Comparison of ENCODE assay signal across 9 cellular contexts in genomic region chr9:116646661-116647514, GRCh38. TPM values are rescaled to one million over a fixed set of nuclear protein-coding genes. Genes with fewer than 3 reads are reported as not detected.
DNase-seq lines count a peak whose midpoint lies in the region; ATAC-seq, FAIRE-seq and TF ChIP-seq lines count a peak whose summit lies in the region.
"Had no signal": no experiment of that assay in that cellular context is flagged by ENCODE, and none has a peak within 500 bp of the region (broad histone marks: within the 10 kb centered on the region; RNA-seq: fewer than 3 reads in every experiment).

No MANE protein-coding gene starts in this region.

- H3K27ac ChIP-seq in endothelial cell of umbilical vein (ENCODE audit: insufficient read depth, low read depth, low read length): no peak overlapping the region

- CTCF ChIA-PET in endothelial cell of umbilical vein (lab: Charles Lee): interaction anchor here (0.8 to 1.4 kb wide), 3 partner anchors 1054 to 1058 kb away, joined by 3 to 9 read pairs (median 5); no protein-coding TSS in a partner anchor

- H3K4me1 ChIP-seq in NT2/D1 (ENCODE audit: insufficient read depth, insufficient read length): no peaks in the 10 kb centered on the region
- H3K4me1 ChIP-seq in endothelial cell of umbilical vein (ENCODE audit: control insufficient read depth, extremely low read depth, insufficient read depth, low read length): no peaks in the 10 kb centered on the region

- H3K9ac ChIP-seq in NT2/D1 (ENCODE audit: insufficient read length, low read depth) (no peak overlapping the region), endothelial cell of umbilical vein (replicated peaks; ENCODE audit: extremely low read depth, insufficient read depth, low read length) (no peak overlapping the region)

- H3K36me3 Mint-ChIP-seq in nephron progenitor cell (ENCODE audit: low read depth): peaks cover 7% of the 10 kb centered on the region

- H4K20me1 ChIP-seq in endothelial cell of umbilical vein (replicated peaks; ENCODE audit: control insufficient read depth, extremely low read depth, insufficient read depth, low read length): no peaks in the 10 kb centered on the region

- H3K27ac Mint-ChIP-seq in nephron progenitor cell: no peak overlapping the region
- H3K27ac Mint-ChIP-seq: memory B cell had no signal

- dilution Hi-C loops in endothelial cell of umbilical vein (cut with MboI; ENCODE audit: extremely low pct_ligation_motif_present, low sequenced_read_pairs): no loop called here

- H3K4me3 ChIP-seq in NT2/D1 (ENCODE audit: insufficient read length, low read depth) (no peak overlapping the region), endothelial cell of umbilical vein (replicated peaks in 1 of 3; ENCODE audit: insufficient read depth in 1 of 3, low read depth in 1 of 3, low read length in 3 of 3) (no peak overlapping the region)

- peak in 1 of 2 donors; percentile 32 for TF ChIP-seq CTCF in endothelial cell of umbilical vein (IDR thresholded peaks at IDR 0.05; ENCODE audit: extremely low read depth in 1 of 2, insufficient read depth in 1 of 2, low read depth in 1 of 2, low read length in 2 of 2)
- TF ChIP-seq CTCF in nephron progenitor cell (IDR thresholded peaks at IDR 0.05): peak; percentile 55

- TF ChIP-seq POLR2A in endothelial cell of umbilical vein (IDR thresholded peaks at IDR 0.05; ENCODE audit: low read depth, low read length): no peak

- no TSS peak for BruUV-seq in endothelial cell of umbilical vein (replicated peaks; lab: Mats Ljungman, UMichigan)

- DNase-seq in DMS 273 (lab: John Stamatoyannopoulos, UW; ENCODE audit: unreplicated experiment): peak; percentile 45
- peak; percentile 44 for DNase-seq in NT2/D1 (ENCODE audit: low read depth, low spot score)
- DNase-seq in endothelial cell of umbilical vein (ENCODE audit: low read depth, low spot score): peak; percentile 35
- no peak for DNase-seq in nephron progenitor cell
- no peak for DNase-seq in NCI-H2107 (lab: John Stamatoyannopoulos, UW)
- DNase-seq in KG1 (lab: John Stamatoyannopoulos, UW): no peak

- peak; percentile 26 for FAIRE-seq in endothelial cell of umbilical vein (lab: Jason Lieb, UNC)

- no peaks in the 10 kb centered on the region for H3K9me3 Mint-ChIP-seq in nephron progenitor cell
- H3K9me3 Mint-ChIP-seq: memory B cell had no signal

- no peaks in the 10 kb centered on the region for H3K79me2 ChIP-seq in endothelial cell of umbilical vein (ENCODE audit: control insufficient read depth, insufficient read depth, low read length)

- POLR2A ChIA-PET in endothelial cell of umbilical vein (lab: Charles Lee): no interaction called here

- no peak overlapping the region for H2AFZ ChIP-seq in endothelial cell of umbilical vein (ENCODE audit: low read depth, low read length)

- H3K27me3 ChIP-seq in NT2/D1 (ENCODE audit: insufficient read depth, insufficient read length) (no peaks in the 10 kb centered on the region), endothelial cell of umbilical vein (ENCODE audit: control insufficient read depth in 2 of 2, insufficient read depth in 2 of 2, low read length in 2 of 2) (no peaks in the 10 kb centered on the region)

- intact Hi-C loops in endothelial cell of umbilical vein (cut with micrococcal nuclease): no loop called here

- H3K9me3 ChIP-seq in NT2/D1 (ENCODE audit: insufficient read depth, low read length) (no peaks in the 10 kb centered on the region), endothelial cell of umbilical vein (replicated peaks; ENCODE audit: control insufficient read depth, insufficient read depth, low read length) (no peaks in the 10 kb centered on the region)

- ATAC-seq in GM21717 (IDR thresholded peaks at IDR 0.05; ENCODE audit: unreplicated experiment): peak; percentile 56
- no peak for ATAC-seq in HG02938 (IDR thresholded peaks at IDR 0.05; ENCODE audit: unreplicated experiment)

- H3K36me3 ChIP-seq in NT2/D1 (ENCODE audit: insufficient read depth, insufficient read length, low read length): peaks cover 18% of the 10 kb centered on the region
- H3K36me3 ChIP-seq in endothelial cell of umbilical vein (ENCODE audit: control insufficient read depth in 2 of 2, extremely low read depth in 1 of 2, insufficient read depth in 2 of 2, low read length in 2 of 2): no peaks in the 10 kb centered on the region

- H3K27me3 Mint-ChIP-seq in nephron progenitor cell (ENCODE audit: low read depth, poor library complexity): no peaks in the 10 kb centered on the region
- H3K27me3 Mint-ChIP-seq: memory B cell had no signal

- no peak overlapping the region for H3K4me3 Mint-ChIP-seq in nephron progenitor cell
- H3K4me3 Mint-ChIP-seq: memory B cell had no signal

- H3K4me1 Mint-ChIP-seq in nephron progenitor cell: peaks cover 6% of the 10 kb centered on the region
- H3K4me1 Mint-ChIP-seq: memory B cell had no signal

- H3K9me1 ChIP-seq in endothelial cell of umbilical vein (replicated peaks; ENCODE audit: control insufficient read depth, extremely low read depth, insufficient read depth, low read length): no peaks in the 10 kb centered on the region

- H3K4me2 ChIP-seq in endothelial cell of umbilical vein (ENCODE audit: insufficient read depth, low read length): no peak overlapping the region

TF ChIP-seq in endothelial cell of umbilical vein, 7 proteins besides CTCF, POLR2A, EP300 and RAD21:
- TF ChIP-seq MAX (IDR thresholded peaks at IDR 0.05; ENCODE audit: insufficient read depth, insufficient read length) (no peak), GATA2 (IDR thresholded peaks at IDR 0.05; ENCODE audit: insufficient read depth, insufficient read length, low read depth, low read length) (no peak), EZH2 (IDR thresholded peaks at IDR 0.05; ENCODE audit: borderline replicate concordance, low read depth, low read length, severe bottlenecking) (no peak), POLR2AphosphoS5 (IDR thresholded peaks at IDR 0.05; ENCODE audit: insufficient read depth, low read depth, low read length) (no peak), JUN (IDR thresholded peaks at IDR 0.05; ENCODE audit: borderline replicate concordance, insufficient read depth, insufficient read length, low read depth) (no peak), FOS (IDR thresholded peaks at IDR 0.05; ENCODE audit: borderline replicate concordance, insufficient read depth, low read length) (no peak), MYC (IDR thresholded peaks at IDR 0.05; ENCODE audit: low read depth, low read length) (no peak)

RNA-seq across cellular contexts. Expression of gene TRIM32, which starts 40.2 kb away (rescaled TPM):
- total RNA-seq in endothelial cell of umbilical vein: 18.2 and 18.4 TPM in 2 replicates
- 10.5 and 10.8 TPM in 2 replicates for polyA plus RNA-seq in endothelial cell of umbilical vein
- 7.8 and 8.4 TPM in 2 replicates for polyA plus RNA-seq in endothelial cell of umbilical vein (2011; cell fraction: cytosol; rRNA removed)
- 9.3 and 9.6 TPM in 2 replicates for polyA plus RNA-seq in endothelial cell of umbilical vein (2011; cell fraction: nucleus; rRNA removed)
- polyA plus RNA-seq in endothelial cell of umbilical vein (2012): 11.7 and 12.7 TPM in 2 replicates
- 40.0 and 46.0 TPM in 2 replicates for polyA minus RNA-seq in endothelial cell of umbilical vein
- polyA minus RNA-seq in endothelial cell of umbilical vein (2011; cell fraction: cytosol; rRNA and poly(A)+ RNA removed): 11.1 TPM
- polyA minus RNA-seq in endothelial cell of umbilical vein (2011; cell fraction: nucleus; rRNA and poly(A)+ RNA removed): 14.0 and 19.3 TPM in 2 replicates

Comparison
In these comparisons a context has a peak if more than half of its experiments do, and no peak if none do; other contexts are left out.
1. DNase-seq: peak in DMS 273 (single experiment), NT2/D1 (single experiment) and endothelial cell of umbilical vein (single experiment); none in nephron progenitor cell (single experiment), NCI-H2107 (single experiment) and KG1 (single experiment).